In the genomic region with DNA sequence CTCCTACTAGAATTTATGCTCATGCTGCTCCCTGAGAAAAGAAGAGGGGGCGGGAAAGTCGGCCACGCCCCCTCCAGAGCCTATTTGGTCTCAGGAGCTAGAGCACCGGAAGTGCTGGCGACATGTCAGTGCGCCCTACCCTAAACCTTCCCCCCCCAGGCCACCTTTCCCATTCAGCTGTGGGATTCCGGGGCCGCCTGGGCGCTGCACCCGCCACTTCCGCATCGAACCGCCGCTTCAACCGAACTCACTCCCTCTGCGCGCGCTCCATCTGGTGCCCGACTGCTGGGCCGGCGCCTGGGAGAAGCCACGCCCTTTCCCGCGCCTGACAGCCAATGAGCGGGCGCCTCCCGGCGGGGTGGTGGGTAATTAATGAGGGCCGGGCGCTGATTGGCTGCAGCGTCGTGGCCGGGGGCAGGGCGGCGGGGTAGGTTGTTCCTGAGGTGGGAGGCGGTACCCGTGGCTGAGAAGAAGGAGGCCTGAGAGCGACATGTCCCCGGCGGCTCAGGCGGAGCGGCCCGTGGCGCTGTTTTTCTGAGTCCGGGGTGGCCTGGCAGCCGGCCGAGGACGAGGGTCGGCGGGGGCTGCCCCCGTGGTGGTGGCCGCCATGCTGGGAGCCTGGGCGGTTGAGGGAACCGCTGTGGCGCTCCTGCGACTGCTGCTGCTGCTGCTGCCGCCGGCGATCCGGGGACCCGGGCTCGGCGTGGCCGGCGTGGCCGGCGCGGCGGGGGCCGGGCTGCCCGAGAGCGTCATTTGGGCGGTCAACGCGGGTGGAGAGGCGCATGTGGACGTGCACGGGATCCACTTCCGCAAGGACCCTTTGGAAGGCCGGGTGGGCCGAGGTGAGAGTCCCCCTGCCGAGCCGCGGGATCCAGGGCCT, we compare ENCODE assay signal across 1 cellular context.
TF ChIP-seq lines count a peak whose summit lies in the region.

A gene with protein sequence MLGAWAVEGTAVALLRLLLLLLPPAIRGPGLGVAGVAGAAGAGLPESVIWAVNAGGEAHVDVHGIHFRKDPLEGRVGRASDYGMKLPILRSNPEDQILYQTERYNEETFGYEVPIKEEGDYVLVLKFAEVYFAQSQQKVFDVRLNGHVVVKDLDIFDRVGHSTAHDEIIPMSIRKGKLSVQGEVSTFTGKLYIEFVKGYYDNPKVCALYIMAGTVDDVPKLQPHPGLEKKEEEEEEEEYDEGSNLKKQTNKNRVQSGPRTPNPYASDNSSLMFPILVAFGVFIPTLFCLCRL (plus strand): TSS at position 460 of the 880 bp plus-strand sequence. CDS start 148 bp downstream, at position 608.

TF ChIP-seq in HepG2, 621 proteins besides CTCF, POLR2A, EP300 and RAD21 (continued from another document and continues in another):
- TF ChIP-seq ETS1 (CRISPR knock-in tag; IDR thresholded peaks at IDR 0.05) (no peak), RFXAP (CRISPR knock-in tag; IDR thresholded peaks at IDR 0.05; ENCODE audit: borderline replicate concordance) (peak; percentile 85), RFXANK (CRISPR knock-in tag; IDR thresholded peaks at IDR 0.05) (no peak), HMG20A (CRISPR knock-in tag; IDR thresholded peaks at IDR 0.05; ENCODE audit: borderline replicate concordance) (no peak), ZBTB14 (CRISPR knock-in tag; IDR thresholded peaks at IDR 0.05) (no peak; the same call in 1 of the 2 replicates), SP140L (CRISPR knock-in tag; IDR thresholded peaks at IDR 0.05; ENCODE audit: borderline replicate concordance) (no peak), ZNF784 (CRISPR knock-in tag; IDR thresholded peaks at IDR 0.05; ENCODE audit: borderline replicate concordance) (peak; percentile 82; the same call in 1 of the 2 replicates), ZNF20 (CRISPR knock-in tag; IDR thresholded peaks at IDR 0.05) (no peak), PHF8 (CRISPR knock-in tag; IDR thresholded peaks at IDR 0.05) (peak; percentile 78), ZHX1 (CRISPR knock-in tag; IDR thresholded peaks at IDR 0.05; ENCODE audit: low read depth) (peak; percentile 26; the same call in 1 of the 2 replicates), ONECUT2 (CRISPR knock-in tag; IDR thresholded peaks at IDR 0.05) (0 out of 2 replicates have a peak, but pooled peaks have one; percentile 21), CERS6 (CRISPR knock-in tag; IDR thresholded peaks at IDR 0.05) (no peak), HNRNPH1 (optimal IDR thresholded peaks at IDR 0.05; ENCODE audit: low read depth, low read length) (no peak), ZNF670 (CRISPR knock-in tag; IDR thresholded peaks at IDR 0.05; ENCODE audit: borderline replicate concordance) (no peak), ZNF136 (CRISPR knock-in tag; IDR thresholded peaks at IDR 0.05; ENCODE audit: low read depth) (peak; percentile 28; the same call in 1 of the 2 replicates), GMEB1 (CRISPR knock-in tag; IDR thresholded peaks at IDR 0.05; ENCODE audit: borderline replicate concordance) (peak; percentile 72; the same call in 1 of the 2 replicates), ELF4 (CRISPR knock-in tag; IDR thresholded peaks at IDR 0.05; ENCODE audit: borderline replicate concordance) (peak; percentile 90), ZNF234 (CRISPR knock-in tag; conservative IDR thresholded peaks at IDR 0.05) (no peak), ZNF652 (CRISPR knock-in tag; IDR thresholded peaks at IDR 0.05; ENCODE audit: borderline replicate concordance, low read depth) (no peak), ZNF484 (CRISPR knock-in tag; IDR thresholded peaks at IDR 0.05; ENCODE audit: borderline replicate concordance, low read depth) (no peak), HIVEP1 (CRISPR knock-in tag; IDR thresholded peaks at IDR 0.05) (peak; percentile 32; the same call in 1 of the 2 replicates), KDM6A (CRISPR knock-in tag; IDR thresholded peaks at IDR 0.05; ENCODE audit: low read depth) (no peak), SIN3B (IDR thresholded peaks at IDR 0.05; ENCODE audit: low read length) (peak; percentile 52; the same call in 1 of the 2 replicates), ZEB1 (IDR thresholded peaks at IDR 0.05; ENCODE audit: insufficient replicate concordance, low read depth) (no peak), MTF2 (CRISPR knock-in tag; IDR thresholded peaks at IDR 0.05; ENCODE audit: borderline replicate concordance) (no peak), ZNF264 (CRISPR knock-in tag; IDR thresholded peaks at IDR 0.05) (peak; percentile 77), IKZF4 (CRISPR knock-in tag; IDR thresholded peaks at IDR 0.05; ENCODE audit: borderline replicate concordance, low read depth, not compliant biosample characterization) (peak; percentile 70), JUNB (CRISPR knock-in tag; IDR thresholded peaks at IDR 0.05; ENCODE audit: borderline replicate concordance) (no peak), EEA1 (CRISPR knock-in tag; IDR thresholded peaks at IDR 0.05; ENCODE audit: borderline replicate concordance) (no peak), TSC22D2 (CRISPR knock-in tag; IDR thresholded peaks at IDR 0.05; ENCODE audit: borderline replicate concordance) (no peak), ZFX (CRISPR knock-in tag; IDR thresholded peaks at IDR 0.05; ENCODE audit: low read depth) (peak; percentile 73)
- TF ChIP-seq, protein P1, sequence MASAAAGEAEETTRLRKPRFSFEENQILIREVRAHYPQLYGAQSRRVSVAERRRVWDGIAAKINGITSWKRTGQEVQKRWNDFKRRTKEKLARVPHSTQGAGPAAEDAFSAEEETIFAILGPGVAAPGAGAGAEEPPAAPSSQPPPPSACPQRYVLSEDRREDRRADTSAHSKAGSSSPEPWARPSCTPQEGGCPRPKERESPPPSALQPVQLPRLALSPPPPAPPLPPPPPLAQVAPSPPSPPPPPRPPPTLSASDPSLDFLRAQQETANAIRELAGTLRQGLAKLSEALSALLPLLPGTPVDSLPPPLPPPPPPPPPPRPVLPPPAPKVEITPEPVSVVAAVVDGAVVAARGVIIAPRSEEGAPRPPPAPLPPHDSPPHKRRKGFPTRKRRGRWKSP (CRISPR knock-in tag; IDR thresholded peaks at IDR 0.05): peak; percentile 65; the same call in 1 of the 2 replicates
- TF ChIP-seq, protein P2, sequence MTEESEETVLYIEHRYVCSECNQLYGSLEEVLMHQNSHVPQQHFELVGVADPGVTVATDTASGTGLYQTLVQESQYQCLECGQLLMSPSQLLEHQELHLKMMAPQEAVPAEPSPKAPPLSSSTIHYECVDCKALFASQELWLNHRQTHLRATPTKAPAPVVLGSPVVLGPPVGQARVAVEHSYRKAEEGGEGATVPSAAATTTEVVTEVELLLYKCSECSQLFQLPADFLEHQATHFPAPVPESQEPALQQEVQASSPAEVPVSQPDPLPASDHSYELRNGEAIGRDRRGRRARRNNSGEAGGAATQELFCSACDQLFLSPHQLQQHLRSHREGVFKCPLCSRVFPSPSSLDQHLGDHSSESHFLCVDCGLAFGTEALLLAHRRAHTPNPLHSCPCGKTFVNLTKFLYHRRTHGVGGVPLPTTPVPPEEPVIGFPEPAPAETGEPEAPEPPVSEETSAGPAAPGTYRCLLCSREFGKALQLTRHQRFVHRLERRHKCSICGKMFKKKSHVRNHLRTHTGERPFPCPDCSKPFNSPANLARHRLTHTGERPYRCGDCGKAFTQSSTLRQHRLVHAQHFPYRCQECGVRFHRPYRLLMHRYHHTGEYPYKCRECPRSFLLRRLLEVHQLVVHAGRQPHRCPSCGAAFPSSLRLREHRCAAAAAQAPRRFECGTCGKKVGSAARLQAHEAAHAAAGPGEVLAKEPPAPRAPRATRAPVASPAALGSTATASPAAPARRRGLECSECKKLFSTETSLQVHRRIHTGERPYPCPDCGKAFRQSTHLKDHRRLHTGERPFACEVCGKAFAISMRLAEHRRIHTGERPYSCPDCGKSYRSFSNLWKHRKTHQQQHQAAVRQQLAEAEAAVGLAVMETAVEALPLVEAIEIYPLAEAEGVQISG (CRISPR knock-in tag; IDR thresholded peaks at IDR 0.05): peak; percentile 92
- TF ChIP-seq, protein P3, sequence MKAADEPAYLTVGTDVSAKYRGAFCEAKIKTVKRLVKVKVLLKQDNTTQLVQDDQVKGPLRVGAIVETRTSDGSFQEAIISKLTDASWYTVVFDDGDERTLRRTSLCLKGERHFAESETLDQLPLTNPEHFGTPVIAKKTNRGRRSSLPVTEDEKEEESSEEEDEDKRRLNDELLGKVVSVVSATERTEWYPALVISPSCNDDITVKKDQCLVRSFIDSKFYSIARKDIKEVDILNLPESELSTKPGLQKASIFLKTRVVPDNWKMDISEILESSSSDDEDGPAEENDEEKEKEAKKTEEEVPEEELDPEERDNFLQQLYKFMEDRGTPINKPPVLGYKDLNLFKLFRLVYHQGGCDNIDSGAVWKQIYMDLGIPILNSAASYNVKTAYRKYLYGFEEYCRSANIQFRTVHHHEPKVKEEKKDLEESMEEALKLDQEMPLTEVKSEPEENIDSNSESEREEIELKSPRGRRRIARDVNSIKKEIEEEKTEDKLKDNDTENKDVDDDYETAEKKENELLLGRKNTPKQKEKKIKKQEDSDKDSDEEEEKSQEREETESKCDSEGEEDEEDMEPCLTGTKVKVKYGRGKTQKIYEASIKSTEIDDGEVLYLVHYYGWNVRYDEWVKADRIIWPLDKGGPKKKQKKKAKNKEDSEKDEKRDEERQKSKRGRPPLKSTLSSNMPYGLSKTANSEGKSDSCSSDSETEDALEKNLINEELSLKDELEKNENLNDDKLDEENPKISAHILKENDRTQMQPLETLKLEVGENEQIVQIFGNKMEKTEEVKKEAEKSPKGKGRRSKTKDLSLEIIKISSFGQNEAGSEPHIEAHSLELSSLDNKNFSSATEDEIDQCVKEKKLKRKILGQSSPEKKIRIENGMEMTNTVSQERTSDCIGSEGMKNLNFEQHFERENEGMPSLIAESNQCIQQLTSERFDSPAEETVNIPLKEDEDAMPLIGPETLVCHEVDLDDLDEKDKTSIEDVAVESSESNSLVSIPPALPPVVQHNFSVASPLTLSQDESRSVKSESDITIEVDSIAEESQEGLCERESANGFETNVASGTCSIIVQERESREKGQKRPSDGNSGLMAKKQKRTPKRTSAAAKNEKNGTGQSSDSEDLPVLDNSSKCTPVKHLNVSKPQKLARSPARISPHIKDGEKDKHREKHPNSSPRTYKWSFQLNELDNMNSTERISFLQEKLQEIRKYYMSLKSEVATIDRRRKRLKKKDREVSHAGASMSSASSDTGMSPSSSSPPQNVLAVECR (CRISPR knock-in tag; IDR thresholded peaks at IDR 0.05; ENCODE audit: borderline replicate concordance): peak; percentile 98
